In genomic region chr2:65587779-65588178, GRCh38 we compare ENCODE assay signal across 1 cellular context.
TF ChIP-seq lines count a peak whose summit lies in the region.

No MANE protein-coding gene starts in this region.

TF ChIP-seq in HepG2, 621 proteins besides CTCF, POLR2A, EP300 and RAD21 (continued from another document):
- no peak for TF ChIP-seq GPBP1L1 (CRISPR knock-in tag; IDR thresholded peaks at IDR 0.05)
- no peak for TF ChIP-seq NFAT5 (CRISPR knock-in tag; IDR thresholded peaks at IDR 0.05)
- no peak for TF ChIP-seq ZNF138 (CRISPR knock-in tag; IDR thresholded peaks at IDR 0.05; ENCODE audit: low read depth)
